8 cellular contexts compared by ENCODE assay signal in genomic region chr9:111897831-111898144, GRCh38. TPM values are rescaled to one million over a fixed set of nuclear protein-coding genes. Genes with fewer than 3 reads are reported as not detected.
DNase-seq lines count a peak whose midpoint lies in the region; ATAC-seq and TF ChIP-seq lines count a peak whose summit lies in the region.

No MANE protein-coding gene starts in this region.

- DNase-seq in EL (peak; percentile 54), caudate nucleus (lab: John Stamatoyannopoulos, UW) (peak in 3 of 61 donors; percentile 21 to 37 (median 30)), naive B cell (peak; percentile 71), DMS153 (lab: John Stamatoyannopoulos, UW) (no peak), NCI-H510A treated with DMSO at 0.1 percent for 48 hours (lab: John Stamatoyannopoulos, UW) (no peak)
- DNase-seq in NK-92 treated with Interleukin-12 subunit alpha and Interleukin-12 subunit beta, amount 100 ng/mL, for 24 hours (lab: John Stamatoyannopoulos, UW): no peak

- H2AFZ ChIP-seq in KMS-11 (ENCODE audit: low read depth): peak overlapping the region; percentile 96; the same call in 1 of the 2 replicates

- no peak for TF ChIP-seq CTCF in KMS-11 (conservative IDR thresholded peaks at IDR 0.05; ENCODE audit: low read depth, low read length)

- no peaks in the 10 kb centered on the region for H3K9me3 Mint-ChIP-seq in naive B cell

- H3K4me1 Mint-ChIP-seq in naive B cell: peaks cover 0 to 14% (median 13%) of the 10 kb centered on the region in 3 donors

- no peak overlapping the region for H3K4me3 Mint-ChIP-seq in naive B cell

- H3K9ac ChIP-seq in KMS-11: peak overlapping the region; percentile 69; the same call in 1 of the 2 replicates

- H3K36me3 Mint-ChIP-seq in naive B cell: no peaks in the 10 kb centered on the region

- H3K36me3 ChIP-seq in KMS-11 (ENCODE audit: insufficient read depth): no peaks in the 10 kb centered on the region

- H3K4me2 ChIP-seq in KMS-11: peak overlapping the region; percentile 79

- no peak overlapping the region for H3K27ac Mint-ChIP-seq in naive B cell

- peaks cover 29% of the 10 kb centered on the region for H3K4me1 ChIP-seq in KMS-11 (ENCODE audit: low read depth, poor library complexity, severe bottlenecking)

- H3K79me2 ChIP-seq in KMS-11 (ENCODE audit: insufficient read depth, low read depth): peaks cover 56% of the 10 kb centered on the region

- no peaks in the 10 kb centered on the region for H3K27me3 Mint-ChIP-seq in naive B cell

- no peaks in the 10 kb centered on the region for H3K27me3 ChIP-seq in KMS-11 (ENCODE audit: insufficient read depth, low read depth)

- no peak overlapping the region for H3K4me3 ChIP-seq in KMS-11 (IDR thresholded peaks at IDR 0.05; ENCODE audit: insufficient read depth, low read depth, low read length)

- H3K27ac ChIP-seq in KMS-11 (peak overlapping the region; percentile 43; the same call in 1 of the 2 replicates), caudate nucleus (ENCODE audit: low read depth, low read length) (peak overlapping the region; percentile 92)

- ATAC-seq in GM21390 (IDR thresholded peaks at IDR 0.05; ENCODE audit: unreplicated experiment) (peak; percentile 42), naive B cell (ENCODE audit: low read depth in 2 of 2) (peak; percentile 38 to 49)

- H4K20me1 ChIP-seq in KMS-11 (ENCODE audit: insufficient read depth): no peaks in the 10 kb centered on the region; the same call in 1 of the 2 replicates

RNA-seq across cellular contexts. Expression of gene UGCG, which starts 1.2 kb away (rescaled TPM):
- 10 to 100 TPM; 21.9 to 53.5 (median 31.0) TPM for polyA plus RNA-seq in naive B cell (ENCODE audit: low read depth in 6 of 6)

Comparison
In these comparisons a context has a peak if more than half of its experiments do, and no peak if none do; other contexts are left out.
1. DNase-seq: peak in EL (single experiment) and naive B cell (single experiment); none in NK-92 treated with Interleukin-12 subunit alpha and Interleukin-12 subunit beta, amount 100 ng/mL, for 24 hours (single experiment), DMS153 (single experiment) and NCI-H510A treated with DMSO at 0.1 percent for 48 hours (single experiment).